Comparison of ENCODE assay signal across 8 cellular contexts in the genomic region with DNA sequence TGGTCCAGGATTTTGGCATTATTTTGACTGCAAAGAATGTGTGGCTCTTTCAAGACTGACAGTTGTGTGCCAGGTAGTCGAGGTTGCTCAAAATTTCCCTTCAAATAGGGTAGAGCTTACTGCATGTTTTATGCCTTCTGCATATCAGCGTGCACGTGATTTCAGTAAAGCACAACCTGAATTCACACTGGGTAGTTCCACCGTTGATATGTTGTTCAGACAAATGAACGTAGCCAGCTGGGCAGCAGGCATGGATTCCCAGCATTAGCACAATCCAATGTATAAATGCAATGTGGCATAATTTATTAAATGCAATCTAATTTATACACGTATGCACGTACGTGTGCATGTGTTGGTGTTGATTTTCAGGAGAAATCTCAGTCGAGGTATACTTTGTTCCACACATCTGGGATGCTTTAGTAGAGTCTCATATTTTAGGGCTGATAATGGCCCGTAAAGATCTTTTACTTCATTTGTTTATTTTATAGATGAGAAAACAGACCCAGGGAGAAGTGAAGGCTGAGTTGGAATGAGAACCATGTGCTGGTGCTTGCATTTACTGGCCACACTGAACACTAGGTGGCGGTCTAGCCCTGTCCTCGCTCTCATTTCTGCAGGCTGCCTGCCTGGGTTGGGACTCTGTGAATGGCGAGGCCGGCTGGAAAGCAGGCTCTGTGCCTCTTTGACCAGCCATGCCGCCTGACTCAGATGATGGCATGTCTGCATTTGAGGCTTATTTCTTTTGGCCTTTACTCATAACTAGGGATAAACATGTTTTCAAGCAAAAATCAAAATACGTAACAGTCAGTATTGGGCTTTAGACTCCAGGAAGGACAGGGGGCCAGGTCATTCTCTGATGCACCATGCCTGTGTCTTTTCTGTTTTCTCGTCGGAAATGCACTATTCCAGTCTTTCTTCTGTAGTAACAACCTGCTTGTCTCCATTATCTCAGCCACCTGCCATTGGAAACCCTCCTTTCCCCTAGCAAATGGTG.
A peak's percentile ranks its signal among the peaks of the same experiment; 100 is the strongest.
DNase-seq lines count a peak whose midpoint lies in the region; ATAC-seq and TF ChIP-seq lines count a peak whose summit lies in the region.

No MANE protein-coding gene starts in this region.

- no peaks in the 10 kb centered on the region for H3K9me3 Mint-ChIP-seq in activated naive CD4-positive, alpha-beta T cell treated with anti-CD3 and anti-CD28 coated beads for 36 hours

- H3K36me3 Mint-ChIP-seq in activated naive CD4-positive, alpha-beta T cell treated with anti-CD3 and anti-CD28 coated beads for 36 hours (ENCODE audit: low read depth) = peaks cover 19% of the 10 kb centered on the region

- H3K9me3 ChIP-seq in Peyer's patch = no peaks in the 10 kb centered on the region

- TF ChIP-seq CTCF in Peyer's patch (IDR thresholded peaks at IDR 0.05) = peak; percentile 21 to 74 (median 68)

- TF ChIP-seq POLR2A in Peyer's patch (IDR thresholded peaks at IDR 0.05) = no peak

- H3K4me3 Mint-ChIP-seq in activated naive CD4-positive, alpha-beta T cell treated with anti-CD3 and anti-CD28 coated beads for 36 hours = no peak overlapping the region

- no peak overlapping the region for H3K27ac ChIP-seq in Peyer's patch

- CTCF ChIA-PET in activated naive CD4-positive, alpha-beta T cell treated with anti-CD3 and anti-CD28 coated beads for 36 hours (lab: Charles Lee) = interaction anchor here (1.4 kb wide), 1 partner anchor 118 kb away, joined by 3 read pairs; no protein-coding TSS in a partner anchor

- H3K27me3 Mint-ChIP-seq in activated naive CD4-positive, alpha-beta T cell treated with anti-CD3 and anti-CD28 coated beads for 36 hours (ENCODE audit: low read depth) = no peaks in the 10 kb centered on the region

- no peak overlapping the region for H3K4me3 ChIP-seq in Peyer's patch

- no peaks in the 10 kb centered on the region for H3K4me1 Mint-ChIP-seq in activated naive CD4-positive, alpha-beta T cell treated with anti-CD3 and anti-CD28 coated beads for 36 hours (ENCODE audit: low read depth)

- no peaks in the 10 kb centered on the region for H3K4me1 ChIP-seq in Peyer's patch

- H3K27ac Mint-ChIP-seq in activated naive CD4-positive, alpha-beta T cell treated with anti-CD3 and anti-CD28 coated beads for 36 hours = no peak overlapping the region

- peaks cover 0 to 3% (median 0%) of the 10 kb centered on the region in 3 donors for H3K36me3 ChIP-seq in Peyer's patch

- DNase-seq in DMS114 treated with DMSO at 0.1 percent for 48 hours (lab: John Stamatoyannopoulos, UW; ENCODE audit: unreplicated experiment) = peak; percentile 3
- peak; percentile 40 to 84 (median 74) for DNase-seq in Peyer's patch
- peak; percentile 63 for DNase-seq in activated naive CD4-positive, alpha-beta T cell treated with anti-CD3 and anti-CD28 coated beads for 36 hours
- DNase-seq in glomerular visceral epithelial cell (ENCODE audit: extremely low spot score) = peak; percentile 17
- DNase-seq in posterior cingulate gyrus = peak; percentile 53 to 97 (median 80)

- intact Hi-C loops in activated naive CD4-positive, alpha-beta T cell treated with anti-CD3 and anti-CD28 coated beads for 36 hours (cut with micrococcal nuclease) = loop anchor here (1.0 kb wide), 1 partner anchor 47 kb away; no protein-coding TSS in a partner anchor
- intact Hi-C loops in posterior cingulate gyrus (cut with DNase I) = no loop called here

- ATAC-seq in GM19463 (IDR thresholded peaks at IDR 0.05; ENCODE audit: unreplicated experiment) = peak; percentile 96
- peak; percentile 97 for ATAC-seq in HG03565 (IDR thresholded peaks at IDR 0.05; ENCODE audit: unreplicated experiment)
- ATAC-seq in HG02840 (IDR thresholded peaks at IDR 0.05; ENCODE audit: low FRiP score, unreplicated experiment) = no peak

- H3K27me3 ChIP-seq in Peyer's patch = no peaks in the 10 kb centered on the region

Comparison
In these comparisons a context has a peak if more than half of its experiments do, and no peak if none do; other contexts are left out.
1. DNase-seq: peak in every context shown above with its lines; median percentile 80 in posterior cingulate gyrus; 74 in Peyer's patch; 63 in activated naive CD4-positive, alpha-beta T cell treated with anti-CD3 and anti-CD28 coated beads for 36 hours; 17 in glomerular visceral epithelial cell; 3 in DMS114 treated with DMSO at 0.1 percent for 48 hours.